In genomic region chr1:234977891-234978396, GRCh38 we compare ENCODE assay signal across 8 cellular contexts.
DNase-seq lines count a peak whose midpoint lies in the region; ATAC-seq and TF ChIP-seq lines count a peak whose summit lies in the region.

No MANE protein-coding gene starts in this region.

- TF ChIP-seq CTCF in DND-41 (IDR thresholded peaks at IDR 0.05; ENCODE audit: borderline replicate concordance, extremely low read depth, low read length, poor library complexity, severe bottlenecking) (no peak), parathyroid adenoma (IDR thresholded peaks at IDR 0.05) (no peak), WERI-Rb-1 (IDR thresholded peaks at IDR 0.05; ENCODE audit: low read depth, low read length) (no peak)

- no peaks in the 10 kb centered on the region for H3K27me3 ChIP-seq in DND-41 (ENCODE audit: insufficient read depth, low read length, poor library complexity)
- H3K27me3 ChIP-seq in parathyroid adenoma (ENCODE audit: control insufficient read depth, insufficient read depth, low read length): no peaks in the 10 kb centered on the region
- no peaks in the 10 kb centered on the region for H3K27me3 ChIP-seq in WERI-Rb-1 (ENCODE audit: insufficient read depth, low read depth, severe bottlenecking)

- H4K20me1 ChIP-seq in DND-41 (ENCODE audit: insufficient read depth, low read length): no peaks in the 10 kb centered on the region

- H3K4me1 ChIP-seq in DND-41 (ENCODE audit: insufficient read depth, low read length) (peaks cover 47% of the 10 kb centered on the region), parathyroid adenoma (peaks cover 6% of the 10 kb centered on the region)

- ATAC-seq in DND-41 (ENCODE audit: insufficient read depth, low read depth): no peak
- no peak for ATAC-seq in HG03520 (IDR thresholded peaks at IDR 0.05; ENCODE audit: unreplicated experiment)

- DNase-seq in DND-41 (peak; percentile 44), NCI-H345 treated with DMSO at 0.1 percent for 48 hours (lab: John Stamatoyannopoulos, UW; ENCODE audit: unreplicated experiment) (peak; percentile 52), caudate nucleus (lab: John Stamatoyannopoulos, UW) (peak in 1 of 61 donors; percentile 10), germinal center (ENCODE audit: low spot score) (no peak), WERI-Rb-1 (no peak), NCI-H1694 treated with DMSO at 0.1 percent for 48 hours (lab: John Stamatoyannopoulos, UW) (no peak)

- no peaks in the 10 kb centered on the region for H3K9me3 ChIP-seq in DND-41 (ENCODE audit: insufficient read depth, low read length, severe bottlenecking)
- H3K9me3 ChIP-seq in parathyroid adenoma (ENCODE audit: control insufficient read depth, low read length): no peaks in the 10 kb centered on the region
- H3K9me3 ChIP-seq in WERI-Rb-1 (ENCODE audit: severe bottlenecking): no peaks in the 10 kb centered on the region

- H3K27ac ChIP-seq in DND-41 (ENCODE audit: low read length) (peak overlapping the region; percentile 91), caudate nucleus (ENCODE audit: low read depth, low read length) (peak overlapping the region; percentile 96), parathyroid adenoma (peak overlapping the region; percentile 24), WERI-Rb-1 (no peak overlapping the region)

- H3K4me3 ChIP-seq in DND-41 (ENCODE audit: low read depth in 1 of 2, low read length in 2 of 2) (no peak overlapping the region), parathyroid adenoma (ENCODE audit: low read depth, low read length) (no peak overlapping the region), WERI-Rb-1 (ENCODE audit: low read depth, low read length) (no peak overlapping the region)

- H3K4me2 ChIP-seq in DND-41 (ENCODE audit: insufficient read depth, low read length) (peak overlapping the region; percentile 6; the same call in 1 of the 2 replicates), parathyroid adenoma (ENCODE audit: low read length) (no peak overlapping the region)

- H3K36me3 ChIP-seq in DND-41 (ENCODE audit: insufficient read depth, low read length) (no peaks in the 10 kb centered on the region), parathyroid adenoma (ENCODE audit: control insufficient read depth, insufficient read depth, low read length) (no peaks in the 10 kb centered on the region), WERI-Rb-1 (no peaks in the 10 kb centered on the region)

- H2AFZ ChIP-seq in DND-41 (ENCODE audit: low read depth, low read length) (no peak overlapping the region), parathyroid adenoma (no peak overlapping the region)

- no peaks in the 10 kb centered on the region for H3K79me2 ChIP-seq in DND-41 (ENCODE audit: insufficient read depth, low read length)
- no peaks in the 10 kb centered on the region for H3K79me2 ChIP-seq in parathyroid adenoma

- H3K9ac ChIP-seq in DND-41 (ENCODE audit: low read depth, low read length) (no peak overlapping the region), parathyroid adenoma (no peak overlapping the region)

Comparison
In these comparisons a context has a peak if more than half of its experiments do, and no peak if none do; other contexts are left out.
1. DNase-seq: peak in DND-41 (single experiment) and NCI-H345 treated with DMSO at 0.1 percent for 48 hours (single experiment); none in germinal center (single experiment), WERI-Rb-1 (single experiment) and NCI-H1694 treated with DMSO at 0.1 percent for 48 hours (single experiment).